In genomic region chr4:168863719-168864632, GRCh38 we compare ENCODE assay signal across 27 cellular contexts.
DNase-seq lines count a peak whose midpoint lies in the region; ATAC-seq, FAIRE-seq and TF ChIP-seq lines count a peak whose summit lies in the region.
"Had no signal": no experiment of that assay in that cellular context is flagged by ENCODE, and none has a peak within 500 bp of the region (broad histone marks: within the 10 kb centered on the region; RNA-seq: fewer than 3 reads in every experiment).

No MANE protein-coding gene starts in this region.

- peaks cover 23% of the 10 kb centered on the region for H4K20me1 ChIP-seq in astrocyte (ENCODE audit: insufficient read depth, low read length)
- H4K20me1 ChIP-seq: BLaER1 treated with 17β-estradiol and CSF1 and Interleukin-3, amounts not matched to agents 10 nM and 100 nM had no signal

- H3K4me1 ChIP-seq in astrocyte (ENCODE audit: insufficient read depth, low read length) (peaks cover 53% of the 10 kb centered on the region), uterus (peaks cover 8 to 14% of the 10 kb centered on the region in 2 donors)
- H3K4me1 ChIP-seq: Caco-2, colonic mucosa had no signal

- TF ChIP-seq CTCF in astrocyte (IDR thresholded peaks at IDR 0.05; ENCODE audit: insufficient read depth, low read depth, low read length), result no peak
- no peak for TF ChIP-seq CTCF in mesothelial cell of epicardium (IDR thresholded peaks at IDR 0.05; ENCODE audit: unreplicated experiment)
- no peak for TF ChIP-seq CTCF in uterus (IDR thresholded peaks at IDR 0.05)
- TF ChIP-seq CTCF in progenitor cell of endocrine pancreas (IDR thresholded peaks at IDR 0.05; ENCODE audit: unreplicated experiment), result no peak

- H3K4me3 ChIP-seq in astrocyte (ENCODE audit: insufficient read depth, low read depth, low read length) (no peak overlapping the region), uterus (no peak overlapping the region)
- H3K4me3 ChIP-seq: BLaER1 treated with 17β-estradiol and CSF1 and Interleukin-3, amounts not matched to agents 10 nM and 100 nM; colonic mucosa; left lung; mucosa of descending colon; skin epidermis; tibial nerve had no signal

- H3K27ac Mint-ChIP-seq in activated T-cell treated with anti-CD3 and anti-CD28 coated beads, Interleukin-2, amount 50 U/mL, for 72 hours, result peak overlapping the region; percentile 96
- H3K27ac Mint-ChIP-seq in astrocyte (ENCODE audit: unreplicated experiment) (peak overlapping the region; percentile 54), mesothelial cell of epicardium (peak overlapping the region; percentile 39), progenitor cell of endocrine pancreas (no peak overlapping the region)
- H3K27ac Mint-ChIP-seq: activated naive CD8-positive, alpha-beta T cell treated with anti-CD3 and anti-CD28 coated beads, Interleukin-2, amount 10 ng/mL, durations not matched to agents 7 days and 5 days had no signal

- peaks cover 3 to 8% of the 10 kb centered on the region in 2 donors for H3K36me3 Mint-ChIP-seq in activated T-cell treated with anti-CD3 and anti-CD28 coated beads, Interleukin-2, amount 50 U/mL, for 72 hours (ENCODE audit: insufficient read depth in 2 of 2)
- no peaks in the 10 kb centered on the region for H3K36me3 Mint-ChIP-seq in activated T-cell treated with anti-CD3 and anti-CD28 coated beads, Interleukin-2, amount 50 U/mL, for 4 hours (ENCODE audit: insufficient read depth)
- H3K36me3 Mint-ChIP-seq in astrocyte (ENCODE audit: low read depth, unreplicated experiment) (peaks cover 32% of the 10 kb centered on the region), mesothelial cell of epicardium (peaks cover 21% of the 10 kb centered on the region), progenitor cell of endocrine pancreas (ENCODE audit: insufficient read depth) (peaks cover 7% of the 10 kb centered on the region)
- H3K36me3 Mint-ChIP-seq: activated naive CD8-positive, alpha-beta T cell treated with anti-CD3 and anti-CD28 coated beads, Interleukin-2, amount 10 ng/mL, durations not matched to agents 7 days and 5 days had no signal

- peak overlapping the region in 1 of 2 donors; percentile 69 for H3K4me3 Mint-ChIP-seq in activated T-cell treated with anti-CD3 and anti-CD28 coated beads, Interleukin-2, amount 50 U/mL, for 72 hours
- no peak overlapping the region for H3K4me3 Mint-ChIP-seq in activated T-cell treated with anti-CD3 and anti-CD28 coated beads, Interleukin-2, amount 50 U/mL, for 4 hours
- H3K4me3 Mint-ChIP-seq in astrocyte (ENCODE audit: unreplicated experiment) (no peak overlapping the region), mesothelial cell of epicardium (no peak overlapping the region), progenitor cell of endocrine pancreas (ENCODE audit: low read depth) (no peak overlapping the region)
- H3K4me3 Mint-ChIP-seq: activated naive CD8-positive, alpha-beta T cell treated with anti-CD3 and anti-CD28 coated beads, Interleukin-2, amount 10 ng/mL, durations not matched to agents 7 days and 5 days; WTC11 had no signal

- no peaks in the 10 kb centered on the region for H3K9me3 Mint-ChIP-seq in activated T-cell treated with anti-CD3 and anti-CD28 coated beads, Interleukin-2, amount 50 U/mL, for 72 hours
- H3K9me3 Mint-ChIP-seq in activated T-cell treated with anti-CD3 and anti-CD28 coated beads, Interleukin-2, amount 50 U/mL, for 4 hours, result no peaks in the 10 kb centered on the region
- no peaks in the 10 kb centered on the region for H3K9me3 Mint-ChIP-seq in astrocyte (ENCODE audit: unreplicated experiment)
- H3K9me3 Mint-ChIP-seq in mesothelial cell of epicardium, result peaks cover 6% of the 10 kb centered on the region
- H3K9me3 Mint-ChIP-seq in progenitor cell of endocrine pancreas (ENCODE audit: low read depth), result no peaks in the 10 kb centered on the region
- H3K9me3 Mint-ChIP-seq: activated naive CD8-positive, alpha-beta T cell treated with anti-CD3 and anti-CD28 coated beads, Interleukin-2, amount 10 ng/mL, durations not matched to agents 7 days and 5 days had no signal

- H3K4me1 Mint-ChIP-seq in activated T-cell treated with anti-CD3 and anti-CD28 coated beads, Interleukin-2, amount 50 U/mL, for 72 hours (ENCODE audit: low read depth), result peaks cover 52% of the 10 kb centered on the region
- H3K4me1 Mint-ChIP-seq in activated T-cell treated with anti-CD3 and anti-CD28 coated beads, Interleukin-2, amount 50 U/mL, for 4 hours (ENCODE audit: low read depth), result no peaks in the 10 kb centered on the region
- H3K4me1 Mint-ChIP-seq in astrocyte (ENCODE audit: low read depth, unreplicated experiment) (peaks cover 78% of the 10 kb centered on the region), mesothelial cell of epicardium (peaks cover 33% of the 10 kb centered on the region), progenitor cell of endocrine pancreas (ENCODE audit: low read depth) (no peaks in the 10 kb centered on the region)
- H3K4me1 Mint-ChIP-seq: activated naive CD8-positive, alpha-beta T cell treated with anti-CD3 and anti-CD28 coated beads, Interleukin-2, amount 10 ng/mL, durations not matched to agents 7 days and 5 days had no signal

- H3K36me3 ChIP-seq in astrocyte (ENCODE audit: insufficient read depth, low read length) (peaks cover 24% of the 10 kb centered on the region), uterus (no peaks in the 10 kb centered on the region)
- H3K36me3 ChIP-seq: brain microvascular endothelial cell, colonic mucosa, left lung, tibial nerve had no signal

- H3K9me3 ChIP-seq in astrocyte (ENCODE audit: insufficient read depth, low read depth, low read length) (no peaks in the 10 kb centered on the region), uterus (no peaks in the 10 kb centered on the region)
- H3K9me3 ChIP-seq: BLaER1 treated with 17β-estradiol and CSF1 and Interleukin-3, amounts not matched to agents 10 nM and 100 nM; Caco-2; colonic mucosa; left lung; mucosa of descending colon; tibial nerve had no signal

- peak; percentile 74 to 75 for ATAC-seq in activated T-cell treated with anti-CD3 and anti-CD28 coated beads, Interleukin-2, amount 50 U/mL, for 72 hours (replicated peaks in 1 of 2)
- ATAC-seq in activated T-cell treated with anti-CD3 and anti-CD28 coated beads, Interleukin-2, amount 50 U/mL, for 4 hours, result no peak
- ATAC-seq: mucosa of descending colon had no signal

- H3K27ac ChIP-seq in astrocyte (ENCODE audit: low read depth, low read length) (peak overlapping the region; percentile 87), uterus (peak overlapping the region; percentile 41 to 99)
- H3K27ac ChIP-seq: BLaER1 treated with 17β-estradiol and CSF1 and Interleukin-3, amounts not matched to agents 10 nM and 100 nM; colonic mucosa had no signal

- peak in 1 of 2 donors; percentile 15 for DNase-seq in activated T-cell treated with anti-CD3 and anti-CD28 coated beads, Interleukin-2, amount 50 U/mL, for 72 hours
- no peak for DNase-seq in activated T-cell treated with anti-CD3 and anti-CD28 coated beads, Interleukin-2, amount 50 U/mL, for 4 hours
- DNase-seq in astrocyte (ENCODE audit: low read depth) (no peak), mesothelial cell of epicardium (ENCODE audit: low spot score in 2 of 2, unreplicated experiment in 2 of 2) (no peak), uterus (no peak), dermis blood vessel endothelial cell (no peak), DMS53 treated with DMSO at 0.1 percent for 48 hours (lab: John Stamatoyannopoulos, UW; ENCODE audit: unreplicated experiment) (no peak), progenitor cell of endocrine pancreas (ENCODE audit: low spot score, unreplicated experiment) (no peak)
- DNase-seq: activated naive CD8-positive, alpha-beta T cell treated with anti-CD3 and anti-CD28 coated beads, Interleukin-2, amount 10 ng/mL, durations not matched to agents 7 days and 5 days; brain microvascular endothelial cell; colonic mucosa; DND-41; hippocampal formation; left lung; mucosa of descending colon; NCI-H146; NCI-H2171; NCI-H69; stimulated activated naive CD4-positive, alpha-beta T cell treated with Interleukin-2 at 50 U/mL for 16 hours; T-helper 9 cell had no signal

- no peaks in the 10 kb centered on the region for H3K27me3 Mint-ChIP-seq in activated T-cell treated with anti-CD3 and anti-CD28 coated beads, Interleukin-2, amount 50 U/mL, for 72 hours (ENCODE audit: low read depth)
- H3K27me3 Mint-ChIP-seq in activated T-cell treated with anti-CD3 and anti-CD28 coated beads, Interleukin-2, amount 50 U/mL, for 4 hours (ENCODE audit: low read depth), result peaks cover 3% of the 10 kb centered on the region
- H3K27me3 Mint-ChIP-seq in astrocyte (ENCODE audit: low read depth, unreplicated experiment) (no peaks in the 10 kb centered on the region), mesothelial cell of epicardium (ENCODE audit: low read depth) (no peaks in the 10 kb centered on the region), progenitor cell of endocrine pancreas (no peaks in the 10 kb centered on the region)

- H3K9ac ChIP-seq in astrocyte (ENCODE audit: low read length), result peak overlapping the region; percentile 12
- H3K9ac ChIP-seq: BLaER1 treated with 17β-estradiol and CSF1 and Interleukin-3, amounts not matched to agents 10 nM and 100 nM had no signal

- no peak for TF ChIP-seq POLR2A in uterus (IDR thresholded peaks at IDR 0.05)

- H3K4me2 ChIP-seq in astrocyte (ENCODE audit: low read length), result peak overlapping the region; percentile 7
- H3K4me2 ChIP-seq: BLaER1 treated with 17β-estradiol and CSF1 and Interleukin-3, amounts not matched to agents 10 nM and 100 nM had no signal

- peaks cover 100% of the 10 kb centered on the region for H3K79me2 ChIP-seq in astrocyte (ENCODE audit: insufficient read depth, low read length)

- peak; percentile 5 for FAIRE-seq in astrocyte (lab: Jason Lieb, UNC)
- FAIRE-seq: endothelial cell of umbilical vein, GM12891 had no signal

- no peak overlapping the region for H2AFZ ChIP-seq in astrocyte (ENCODE audit: low read depth, low read length)

- intact Hi-C loops in uterus (cut with DNase I; ENCODE audit: low total_unique reads), result no loop called here

- H3K27me3 ChIP-seq in astrocyte (ENCODE audit: insufficient read depth, low read length), result no peaks in the 10 kb centered on the region
- H3K27me3 ChIP-seq in uterus, result no peaks in the 10 kb centered on the region
- H3K27me3 ChIP-seq: BLaER1 treated with 17β-estradiol and CSF1 and Interleukin-3, amounts not matched to agents 10 nM and 100 nM; brain microvascular endothelial cell; colonic mucosa; left lung; tibial nerve had no signal

Comparison
In these comparisons a context has a peak if more than half of its experiments do, and no peak if none do; other contexts are left out.
1. ATAC-seq: peak in activated T-cell treated with anti-CD3 and anti-CD28 coated beads, Interleukin-2, amount 50 U/mL, for 72 hours (2 of 2); none in activated T-cell treated with anti-CD3 and anti-CD28 coated beads, Interleukin-2, amount 50 U/mL, for 4 hours (0 of 2).